27 cellular contexts compared by ENCODE assay signal in genomic region chr14:43204816-43205215, GRCh38.
DNase-seq lines count a peak whose midpoint lies in the region; TF ChIP-seq lines count a peak whose summit lies in the region.
"Had no signal": no experiment of that assay in that cellular context is flagged by ENCODE, and none has a peak within 500 bp of the region (broad histone marks: within the 10 kb centered on the region; RNA-seq: fewer than 3 reads in every experiment).

No MANE protein-coding gene starts in this region.

- H3K4me3 ChIP-seq in fibroblast of villous mesenchyme (ENCODE audit: low read depth, low read length), result no peak overlapping the region
- H3K4me3 ChIP-seq in neural progenitor cell, result no peak overlapping the region
- H3K4me3 ChIP-seq: PC-9 had no signal

- peaks cover 3% of the 10 kb centered on the region for H3K4me1 Mint-ChIP-seq in neural progenitor cell
- no peaks in the 10 kb centered on the region for H3K4me1 Mint-ChIP-seq in type B pancreatic cell (ENCODE audit: unreplicated experiment)
- H3K4me1 Mint-ChIP-seq: IgD-negative memory B cell had no signal

- H3K9ac ChIP-seq in neural progenitor cell, result no peak overlapping the region

- H3K27me3 Mint-ChIP-seq in neural progenitor cell (ENCODE audit: insufficient read depth, low read depth) (no peaks in the 10 kb centered on the region), type B pancreatic cell (no peaks in the 10 kb centered on the region)
- H3K27me3 Mint-ChIP-seq: IgD-negative memory B cell had no signal

- no peaks in the 10 kb centered on the region for H3K27me3 ChIP-seq in neural progenitor cell

- no peaks in the 10 kb centered on the region for H3F3A ChIP-seq in neural progenitor cell (ENCODE audit: low read depth)

- H3K36me3 ChIP-seq in neural progenitor cell, result no peaks in the 10 kb centered on the region

- peaks cover 2% of the 10 kb centered on the region for H3K9me3 Mint-ChIP-seq in neural progenitor cell
- H3K9me3 Mint-ChIP-seq in type B pancreatic cell, result no peaks in the 10 kb centered on the region

- H3K36me3 Mint-ChIP-seq in neural progenitor cell (no peaks in the 10 kb centered on the region), type B pancreatic cell (no peaks in the 10 kb centered on the region)
- H3K36me3 Mint-ChIP-seq: CD8-positive, alpha-beta T cell; IgD-negative memory B cell had no signal

- H3K9me3 ChIP-seq in neural progenitor cell (ENCODE audit: low read depth), result no peaks in the 10 kb centered on the region

- H3K27ac Mint-ChIP-seq in neural progenitor cell, result no peak overlapping the region
- no peak overlapping the region for H3K27ac Mint-ChIP-seq in type B pancreatic cell
- H3K27ac Mint-ChIP-seq: CD8-positive, alpha-beta T cell; IgD-negative memory B cell had no signal

- no peaks in the 10 kb centered on the region for H4K20me1 ChIP-seq in neural progenitor cell (ENCODE audit: low read depth)

- H3K4me2 ChIP-seq in neural progenitor cell, result no peak overlapping the region
- H3K4me2 ChIP-seq: PC-9 had no signal

- H3K27ac ChIP-seq in neural progenitor cell, result no peak overlapping the region
- H3K27ac ChIP-seq: PC-9 had no signal

- peaks cover 4% of the 10 kb centered on the region for H3K4me1 ChIP-seq in neural progenitor cell

- DNase-seq in ELR (ENCODE audit: low read depth), result peak; percentile 7
- peak; percentile 69 for DNase-seq in amniotic epithelial cell (ENCODE audit: low read depth)
- peak; percentile 3 for DNase-seq in fibroblast of villous mesenchyme (ENCODE audit: low read depth)
- DNase-seq in neural progenitor cell (ENCODE audit: low spot score), result peak; percentile 43
- DNase-seq in type B pancreatic cell (ENCODE audit: extremely low spot score, unreplicated experiment), result no peak
- DNase-seq in COLO829 (ENCODE audit: low spot score), result no peak
- DNase-seq in NCI-H1417 (lab: John Stamatoyannopoulos, UW), result no peak
- DNase-seq in T1000 (lab: John Stamatoyannopoulos, UW), result no peak
- DNase-seq: 8988T; AML-193; C1 segment of cervical spinal cord; Calu3; CD8-positive, alpha-beta T cell; DMS153; GDM1; NCI-H1048; NCI-H1436; NCI-H187 treated with DMSO at 0.1 percent for 48 hours; NCI-H2107; NCI-H2227 treated with DMSO at 0.1 percent for 48 hours; NCI-H510A treated with DMSO at 0.1 percent for 48 hours; NCI-H748 treated with DMSO at 0.1 percent for 48 hours; PC-9; RPMI8226; SHP77; SW 1271 had no signal

- TF ChIP-seq CTCF in fibroblast of villous mesenchyme (IDR thresholded peaks at IDR 0.05; ENCODE audit: insufficient read depth, low read depth, low read length) (no peak), neural progenitor cell (IDR thresholded peaks at IDR 0.05) (no peak), type B pancreatic cell (conservative IDR thresholded peaks at IDR 0.05) (no peak)

- H3K79me2 ChIP-seq in neural progenitor cell (ENCODE audit: low read depth), result no peaks in the 10 kb centered on the region

- H2AFZ ChIP-seq in neural progenitor cell (replicated peaks), result no peak overlapping the region
- H2AFZ ChIP-seq: PC-9 had no signal

- H3K4me3 Mint-ChIP-seq in neural progenitor cell (no peak overlapping the region), type B pancreatic cell (no peak overlapping the region)
- H3K4me3 Mint-ChIP-seq: CD8-positive, alpha-beta T cell; IgD-negative memory B cell had no signal

Comparison
In these comparisons a context has a peak if more than half of its experiments do, and no peak if none do; other contexts are left out.
1. DNase-seq: peak in ELR (single experiment), amniotic epithelial cell (single experiment), fibroblast of villous mesenchyme (single experiment) and neural progenitor cell (single experiment); none in type B pancreatic cell (single experiment), COLO829 (single experiment), NCI-H1417 (0 of 3) and T1000 (single experiment).